Comparison of ENCODE assay signal across 8 cellular contexts in the genomic region with DNA sequence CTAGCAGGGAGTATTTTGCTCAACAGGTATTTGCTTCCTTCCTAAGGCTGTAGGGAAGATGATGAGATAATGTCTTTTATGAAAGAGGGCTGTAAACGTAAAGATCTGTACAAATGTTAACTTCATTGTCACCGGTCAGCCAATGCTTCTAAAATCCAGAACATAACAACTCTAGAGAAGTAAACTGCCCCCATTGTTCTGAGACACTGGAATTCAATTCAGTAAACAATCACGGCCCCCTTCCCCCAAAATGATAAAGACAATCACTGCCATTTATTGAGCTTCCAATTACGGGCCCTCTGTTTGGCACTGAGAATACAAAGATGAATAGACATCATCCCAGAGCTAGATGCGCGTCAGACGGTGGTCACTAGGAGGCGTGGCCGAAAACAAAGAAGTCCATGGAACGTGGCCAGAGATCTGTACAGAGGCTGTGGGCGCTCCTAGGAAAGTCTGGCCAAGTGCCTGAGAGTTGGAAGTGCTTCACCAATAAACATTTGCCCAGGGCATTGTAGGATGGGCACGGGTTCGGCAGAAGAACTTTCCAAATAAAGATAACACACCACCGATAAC. TPM values are rescaled to one million over a fixed set of nuclear protein-coding genes. Genes with fewer than 3 reads are reported as not detected.
DNase-seq lines count a peak whose midpoint lies in the region; ATAC-seq, FAIRE-seq and TF ChIP-seq lines count a peak whose summit lies in the region.

No MANE protein-coding gene starts in this region.

- in situ Hi-C loops in astrocyte of the spinal cord (cut with HindIII; ENCODE audit: low sequenced_read_pairs): no loop called here

- TF ChIP-seq EP300 in A549 (IDR thresholded peaks at IDR 0.05): no peak

- TF ChIP-seq POLR2A in A549 (IDR thresholded peaks at IDR 0.05; ENCODE audit: low read length) (peak; percentile 8; the same call in 1 of the 2 replicates), GM12891 (IDR thresholded peaks at IDR 0.05; ENCODE audit: low read depth, low read length) (peak; percentile 47)

- FAIRE-seq in A549 (lab: Jason Lieb, UNC): no peak
- no peak for FAIRE-seq in GM12891 (lab: Jason Lieb, UNC)

- intact Hi-C loops in PC-9 (cut with micrococcal nuclease; ENCODE audit: unreplicated experiment) (loop anchor here (5.0 to 10.0 kb wide), 3 partner anchors 45 to 330 kb away; a partner anchor contains a TSS), posterior vena cava (cut with DNase I) (loop anchor here (5.0 to 10.0 kb wide), 3 partner anchors 163 to 315 kb away; a partner anchor contains a TSS)

- CTCF ChIA-PET in A549 (lab: Yijun Ruan, JAX): interaction anchor here (0.6 to 10.3 kb wide), 11 partner anchors 9 to 290 kb away, joined by 3 to 147 read pairs (median 5); a partner anchor contains a TSS
- CTCF ChIA-PET in PC-9 (lab: Charles Lee): interaction anchor here (0.6 kb wide), 3 partner anchors 278 to 1624 kb away, joined by 3 to 4 read pairs (median 4); no protein-coding TSS in a partner anchor

- H3K27ac ChIP-seq in A549 (peak overlapping the region; percentile 92 to 100), PC-9 (peak overlapping the region; percentile 81)

- no peaks in the 10 kb centered on the region for H3K9me2 ChIP-seq in PC-9 (ENCODE audit: insufficient read depth)

- H3K4me3 ChIP-seq in A549 (peak overlapping the region; percentile 56), PC-9 (peak overlapping the region; percentile 72), astrocyte of the spinal cord (ENCODE audit: low read depth, low read length) (peak overlapping the region; percentile 69)

- H4K20me1 ChIP-seq in PC-9 (ENCODE audit: insufficient read depth): no peaks in the 10 kb centered on the region; the same call in 1 of the 2 replicates

- ATAC-seq in A549: peak; percentile 58 to 61
- ATAC-seq in GM21619 (IDR thresholded peaks at IDR 0.05; ENCODE audit: unreplicated experiment): no peak

- TSS peak; percentile 73 for BruUV-seq in PC-9 (replicated peaks; lab: Mats Ljungman, UMichigan)

- H3K4me2 ChIP-seq in A549 (peak overlapping the region; percentile 76), PC-9 (peak overlapping the region; percentile 95)

- peaks cover 29% of the 10 kb centered on the region for H3K36me3 ChIP-seq in PC-9 (ENCODE audit: low read depth)

- TF ChIP-seq CTCF in A549 (IDR thresholded peaks at IDR 0.05) (no peak), PC-9 (conservative IDR thresholded peaks at IDR 0.05) (no peak; the same call in 1 of the 2 replicates), astrocyte of the spinal cord (IDR thresholded peaks at IDR 0.05; ENCODE audit: low read depth, low read length) (no peak)

- H2AFZ ChIP-seq in PC-9: peak overlapping the region; percentile 84

- WGBS in A549 (ENCODE audit: missing lambda C conversion rate): 9% methylated on average over 14 of the region's 14 CpGs

- H3K9me3 ChIP-seq in A549 (no peaks in the 10 kb centered on the region), PC-9 (ENCODE audit: insufficient read depth, low read depth) (no peaks in the 10 kb centered on the region)

- POLR2A ChIA-PET in A549 (lab: Yijun Ruan, JAX): interaction anchor here (0.6 to 2.5 kb wide), 4 partner anchors 9 to 312 kb away, joined by 3 to 17 read pairs (median 5); no protein-coding TSS in a partner anchor
- POLR2A ChIA-PET in PC-9 (lab: Charles Lee; ENCODE audit: unreplicated experiment): interaction anchor here (0.6 to 1.0 kb wide), 8 partner anchors 10 to 1138 kb away, joined by 3 to 11 read pairs (median 4); no protein-coding TSS in a partner anchor

- H3K79me2 ChIP-seq in PC-9 (ENCODE audit: low read depth): peaks cover 69% of the 10 kb centered on the region

- DNase-seq in A549 (ENCODE audit: low read depth in 1 of 2, low spot score in 1 of 2) (peak; percentile 80 to 82), GM12891 (ENCODE audit: insufficient read length, low spot score) (no peak), HT1080 (ENCODE audit: low read depth) (peak; percentile 84), PC-9 (peak; percentile 62 to 75), astrocyte of the spinal cord (ENCODE audit: low read depth, low spot score) (peak; percentile 93), hepatic stellate cell (ENCODE audit: low spot score) (peak; percentile 85), posterior vena cava (ENCODE audit: low spot score) (peak; percentile 90)

- no peak for TF ChIP-seq RAD21 in A549 (conservative IDR thresholded peaks at IDR 0.05 in 1 of 2, IDR thresholded peaks at IDR 0.05 in 1 of 2)

- H3K27me3 ChIP-seq in PC-9 (ENCODE audit: insufficient read depth, low read depth): no peaks in the 10 kb centered on the region

- peaks cover 22% of the 10 kb centered on the region; the same call in 1 of the 3 replicates for H3K4me1 ChIP-seq in A549
- H3K4me1 ChIP-seq in PC-9 (replicated peaks; ENCODE audit: insufficient read depth): peaks cover 20% of the 10 kb centered on the region

- peaks cover 3% of the 10 kb centered on the region; the same call in 1 of the 2 replicates for H3F3A ChIP-seq in PC-9 (ENCODE audit: insufficient read depth, low read depth)

TF ChIP-seq in A549, 52 proteins besides CTCF, POLR2A, EP300 and RAD21 (continues in another document):
- no peak for TF ChIP-seq HDAC2 (IDR thresholded peaks at IDR 0.05)
- TF ChIP-seq NFE2L2 (conservative IDR thresholded peaks at IDR 0.05; ENCODE audit: low read length): no peak
- TF ChIP-seq MAFK (IDR thresholded peaks at IDR 0.05; ENCODE audit: partially characterized antibody): no peak

TF ChIP-seq in GM12891, 5 proteins besides CTCF, POLR2A, EP300 and RAD21 (continues in another document):
- no peak for TF ChIP-seq TAF1 (IDR thresholded peaks at IDR 0.05; ENCODE audit: low read depth, low read length)
- TF ChIP-seq POLR2AphosphoS5 (IDR thresholded peaks at IDR 0.05; ENCODE audit: low read depth, low read length): peak; percentile 14; the same call in 1 of the 2 replicates

RNA-seq across cellular contexts. Expression of a gene that starts 0.6 kb away (rescaled TPM):
- polyA plus RNA-seq in A549 (2011; rRNA removed): 280 and 375 TPM in 2 replicates
- polyA plus RNA-seq in A549 (2012; cell fraction: cytosol; rRNA removed): 374 and 375 TPM in 2 replicates
- 150 and 167 TPM in 2 replicates for polyA plus RNA-seq in A549 (2012; cell fraction: nucleus; rRNA removed)
- 232 to 262 TPM (median 257 TPM) in 3 replicates for polyA plus RNA-seq in A549 (2017; fragmentation: RNase III; extraction: RNeasy Plus Mini Kit Qiagen cat#74134 plus additional on column Dnase treatment)
- polyA minus RNA-seq in A549 (2011; rRNA and poly(A)+ RNA removed): 117 and 178 TPM in 2 replicates
- 340 TPM for polyA plus RNA-seq in GM12891 (2012; ENCODE audit: low read depth, missing spikeins)
- 178 and 184 TPM in 2 replicates for total RNA-seq in HT1080 (2014; rRNA removed; shearing (Covaris generic))
- 183 and 205 TPM in 2 replicates for polyA plus RNA-seq in HT1080 (2015; cell fraction: cytosol; rRNA removed)
- polyA plus RNA-seq in HT1080 (2015; cell fraction: nucleus; rRNA removed): 50.4 and 65.2 TPM in 2 replicates
- total RNA-seq in PC-9 (2021): 141 and 217 TPM in 2 replicates
- 10 to 100 TPM; 78.2 to 84.7 TPM for total RNA-seq in posterior vena cava

RNA-seq across cellular contexts. Expression of a gene that starts 0.9 kb away (rescaled TPM):
- polyA plus RNA-seq in A549 (2011; rRNA removed): 36.3 and 38.4 TPM in 2 replicates
- 65.4 and 69.1 TPM in 2 replicates for polyA plus RNA-seq in A549 (2012; cell fraction: cytosol; rRNA removed)
- 61.1 and 70.5 TPM in 2 replicates for polyA plus RNA-seq in A549 (2012; cell fraction: nucleus; rRNA removed)
- 99.7 to 105 TPM (median 104 TPM) in 3 replicates for polyA plus RNA-seq in A549 (2017; fragmentation: RNase III; extraction: RNeasy Plus Mini Kit Qiagen cat#74134 plus additional on column Dnase treatment)
- 38.6 and 47.2 TPM in 2 replicates for polyA minus RNA-seq in A549 (2011; rRNA and poly(A)+ RNA removed)
- polyA plus RNA-seq in GM12891 (2012; ENCODE audit: low read depth, missing spikeins): 73.7 TPM
- total RNA-seq in HT1080 (2014; rRNA removed; shearing (Covaris generic)): 251 and 261 TPM in 2 replicates
- polyA plus RNA-seq in HT1080 (2015; cell fraction: cytosol; rRNA removed): 106 and 119 TPM in 2 replicates
- polyA plus RNA-seq in HT1080 (2015; cell fraction: nucleus; rRNA removed): 111 and 133 TPM in 2 replicates
- 56.5 and 60.9 TPM in 2 replicates for total RNA-seq in PC-9 (2021)
- 1 to 10 TPM; 4.6 to 6.0 TPM for total RNA-seq in posterior vena cava

RNA-seq across cellular contexts. Expression of a gene that starts 25.0 kb away (rescaled TPM):
- polyA plus RNA-seq in A549 (2011; rRNA removed) (163 and 175 TPM in 2 replicates), A549 (2017; fragmentation: RNase III; extraction: RNeasy Plus Mini Kit Qiagen cat#74134 plus additional on column Dnase treatment) (121 to 205 TPM (median 189 TPM) in 3 replicates)
- polyA plus RNA-seq in A549 (2012; cell fraction: cytosol; rRNA removed): 87.7 and 130 TPM in 2 replicates
- polyA plus RNA-seq in A549 (2012; cell fraction: nucleus; rRNA removed): 112 and 123 TPM in 2 replicates
- polyA minus RNA-seq in A549 (2011; rRNA and poly(A)+ RNA removed): 286 and 310 TPM in 2 replicates
- 9.4 TPM for polyA plus RNA-seq in GM12891 (2012; ENCODE audit: low read depth, missing spikeins)
- total RNA-seq in HT1080 (2014; rRNA removed; shearing (Covaris generic)): 103 and 108 TPM in 2 replicates
- 56.1 and 63.9 TPM in 2 replicates for polyA plus RNA-seq in HT1080 (2015; cell fraction: cytosol; rRNA removed)
- polyA plus RNA-seq in HT1080 (2015; cell fraction: nucleus; rRNA removed): 66.5 and 71.3 TPM in 2 replicates
- total RNA-seq in PC-9 (2021) (114 and 150 TPM in 2 replicates), posterior vena cava (10 to 100 TPM; 28.8 to 29.8 TPM)

RNA-seq across cellular contexts. Expression of a gene that starts 36.3 kb away (rescaled TPM):
- polyA plus RNA-seq in A549 (2011; rRNA removed) (215 and 278 TPM in 2 replicates), A549 (2017; fragmentation: RNase III; extraction: RNeasy Plus Mini Kit Qiagen cat#74134 plus additional on column Dnase treatment) (184 to 391 TPM (median 352 TPM) in 3 replicates)
- polyA plus RNA-seq in A549 (2012; cell fraction: cytosol; rRNA removed): 187 and 222 TPM in 2 replicates
- 358 and 370 TPM in 2 replicates for polyA plus RNA-seq in A549 (2012; cell fraction: nucleus; rRNA removed)
- polyA minus RNA-seq in A549 (2011; rRNA and poly(A)+ RNA removed): 649 and 679 TPM in 2 replicates
- polyA plus RNA-seq in GM12891 (2012; ENCODE audit: low read depth, missing spikeins): 85.3 TPM
- total RNA-seq in HT1080 (2014; rRNA removed; shearing (Covaris generic)): 105 and 125 TPM in 2 replicates
- 66.8 and 76.0 TPM in 2 replicates for polyA plus RNA-seq in HT1080 (2015; cell fraction: cytosol; rRNA removed)
- 118 and 122 TPM in 2 replicates for polyA plus RNA-seq in HT1080 (2015; cell fraction: nucleus; rRNA removed)
- total RNA-seq in PC-9 (2021) (223 and 514 TPM in 2 replicates), posterior vena cava (100 to 1,000 TPM in 1 of 2 donors, 10 to 100 TPM in 1; 60.3 to 123 TPM)

RNA-seq across cellular contexts. Expression of a gene that starts 39.4 kb away (rescaled TPM):
- polyA plus RNA-seq in A549 (2011; rRNA removed): 14.7 and 28.4 TPM in 2 replicates
- polyA plus RNA-seq in A549 (2012; cell fraction: cytosol; rRNA removed): 12.7 and 17.2 TPM in 2 replicates
- 56.5 and 67.6 TPM in 2 replicates for polyA plus RNA-seq in A549 (2012; cell fraction: nucleus; rRNA removed)
- polyA plus RNA-seq in A549 (2017; fragmentation: RNase III; extraction: RNeasy Plus Mini Kit Qiagen cat#74134 plus additional on column Dnase treatment): 19.2 to 22.3 TPM (median 21.2 TPM) in 3 replicates
- polyA minus RNA-seq in A549 (2011; rRNA and poly(A)+ RNA removed): 28.0 and 33.1 TPM in 2 replicates
- 0.83 TPM for polyA plus RNA-seq in GM12891 (2012; ENCODE audit: low read depth, missing spikeins)
- total RNA-seq in HT1080 (2014; rRNA removed; shearing (Covaris generic)): 2.8 and 2.9 TPM in 2 replicates
- polyA plus RNA-seq in HT1080 (2015; cell fraction: cytosol; rRNA removed): 11.5 and 12.3 TPM in 2 replicates
- polyA plus RNA-seq in HT1080 (2015; cell fraction: nucleus; rRNA removed): 22.4 and 23.6 TPM in 2 replicates
- total RNA-seq in PC-9 (2021): 15.3 and 16.3 TPM in 2 replicates
- total RNA-seq in posterior vena cava: 1 to 10 TPM; 3.1 to 3.7 TPM
